In genomic region chr4:102492531-102493241, GRCh38 we compare ENCODE assay signal across 1 cellular context.
TF ChIP-seq lines count a peak whose summit lies in the region.

No MANE protein-coding gene starts in this region.

TF ChIP-seq in HepG2, 621 proteins besides CTCF, POLR2A, EP300 and RAD21 (continued from another document):
- no peak for TF ChIP-seq AHDC1 (CRISPR knock-in tag; IDR thresholded peaks at IDR 0.05; ENCODE audit: borderline replicate concordance)
- TF ChIP-seq CC2D1A (CRISPR knock-in tag; IDR thresholded peaks at IDR 0.05), result no peak
- no peak for TF ChIP-seq FOXK1 (CRISPR knock-in tag; IDR thresholded peaks at IDR 0.05; ENCODE audit: borderline replicate concordance, low read depth)
- no peak for TF ChIP-seq NKX3-1 (CRISPR knock-in tag; IDR thresholded peaks at IDR 0.05)
- TF ChIP-seq ZNF350 (CRISPR knock-in tag; IDR thresholded peaks at IDR 0.05; ENCODE audit: borderline replicate concordance, low read depth), result no peak
- TF ChIP-seq ZBTB21 (CRISPR knock-in tag; IDR thresholded peaks at IDR 0.05), result no peak
- no peak for TF ChIP-seq HNF1B (CRISPR knock-in tag; IDR thresholded peaks at IDR 0.05)
- TF ChIP-seq ZFP90 (CRISPR knock-in tag; IDR thresholded peaks at IDR 0.05; ENCODE audit: borderline replicate concordance), result no peak
- TF ChIP-seq ZNF329 (CRISPR knock-in tag; IDR thresholded peaks at IDR 0.05; ENCODE audit: low read depth), result no peak
- no peak for TF ChIP-seq ZBTB26 (CRISPR knock-in tag; IDR thresholded peaks at IDR 0.05; ENCODE audit: borderline replicate concordance)
- no peak for TF ChIP-seq ZNF331 (CRISPR knock-in tag; IDR thresholded peaks at IDR 0.05)
- no peak for TF ChIP-seq ATF4 (CRISPR knock-in tag; IDR thresholded peaks at IDR 0.05)
- no peak for TF ChIP-seq ZNF564 (CRISPR knock-in tag; IDR thresholded peaks at IDR 0.05)
TF ChIP-seq in HepG2: peak in this region for 0.
